10 cellular contexts compared by ENCODE assay signal in the genomic region with DNA sequence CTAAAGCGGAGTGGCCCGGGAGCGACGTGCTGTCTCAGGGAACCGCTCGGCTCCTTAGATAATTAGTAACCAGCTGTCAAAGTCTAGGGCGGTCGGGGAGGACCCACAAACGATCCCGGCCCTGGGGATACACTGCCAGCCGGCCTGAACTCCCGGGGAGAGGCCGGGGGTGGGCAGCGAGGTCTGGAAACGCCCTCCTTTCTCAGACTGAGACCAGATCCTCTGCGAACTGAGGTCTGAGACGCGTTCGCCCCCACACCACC. TPM values are rescaled to one million over a fixed set of nuclear protein-coding genes. Genes with fewer than 3 reads are reported as not detected.
A peak's percentile ranks its signal among the peaks of the same experiment; 100 is the strongest.
DNase-seq lines count a peak whose midpoint lies in the region; ATAC-seq and TF ChIP-seq lines count a peak whose summit lies in the region.
"Had no signal": no experiment of that assay in that cellular context is flagged by ENCODE, and none has a peak within 500 bp of the region (broad histone marks: within the 10 kb centered on the region; RNA-seq: fewer than 3 reads in every experiment).

No MANE protein-coding gene starts in this region.

- no peak for TF ChIP-seq EP300 in SK-N-SH (IDR thresholded peaks at IDR 0.05; ENCODE audit: borderline replicate concordance in 1 of 2, low read depth in 1 of 2, low read length in 1 of 2)

- intact Hi-C loops in spleen (cut with DNase I; ENCODE audit: low total_unique reads), result no loop called here

- no peaks in the 10 kb centered on the region for H3K9me2 ChIP-seq in SK-N-SH

- H2AFZ ChIP-seq in SK-N-SH (ENCODE audit: low read depth), result no peak overlapping the region

- H3K27ac ChIP-seq in SK-N-SH (ENCODE audit: low read depth in 2 of 2, low read length in 1 of 2) (no peak overlapping the region), Peyer's patch (peak overlapping the region in 3 of 4 donors; percentile 76 to 85 (median 80)), iPS-20b (ENCODE audit: low read length) (no peak overlapping the region), spleen (no peak overlapping the region)
- H3K27ac ChIP-seq: skin epidermis had no signal

- ATAC-seq in SK-N-SH treated with all-trans-retinoic acid at 6 μM for 48 hours, result no peak
- no peak for ATAC-seq in GM19035 (IDR thresholded peaks at IDR 0.05; ENCODE audit: unreplicated experiment)

- TF ChIP-seq POLR2A in Peyer's patch (IDR thresholded peaks at IDR 0.05) (peak; percentile 69 to 71), spleen (IDR thresholded peaks at IDR 0.05) (no peak)

- POLR2A ChIA-PET in SK-N-SH (lab: Yijun Ruan, JAX), result no interaction called here

- no peak overlapping the region for H3K9ac ChIP-seq in SK-N-SH
- no peak overlapping the region for H3K9ac ChIP-seq in iPS-20b (ENCODE audit: low read depth, low read length)

- H3K4me2 ChIP-seq in SK-N-SH, result no peak overlapping the region

- 55% methylated on average over 4 of the region's 19 CpGs for WGBS in SK-N-SH (ENCODE audit: low lambda C conversion rate)
- WGBS in spleen, 5 donors, result 1 to 2% (median 1%) methylated on average over 12 to 19 of the region's 19 CpGs

- H4K20me1 ChIP-seq in SK-N-SH (ENCODE audit: insufficient read depth), result no peaks in the 10 kb centered on the region

- no peaks in the 10 kb centered on the region for H3K79me2 ChIP-seq in SK-N-SH (ENCODE audit: insufficient read depth)

- H3K36me3 ChIP-seq in SK-N-SH (replicated peaks in 1 of 2; ENCODE audit: control insufficient read depth in 1 of 2, insufficient read depth in 2 of 2, low read length in 1 of 2), result no peaks in the 10 kb centered on the region
- no peaks in the 10 kb centered on the region for H3K36me3 ChIP-seq in Peyer's patch
- no peaks in the 10 kb centered on the region for H3K36me3 ChIP-seq in iPS-20b (ENCODE audit: insufficient read depth, low read depth, low read length)
- no peaks in the 10 kb centered on the region for H3K36me3 ChIP-seq in spleen

- CTCF ChIA-PET in SK-N-SH (lab: Yijun Ruan, JAX), result no interaction called here

- TF ChIP-seq CTCF in SK-N-SH (IDR thresholded peaks at IDR 0.05) (no peak), Peyer's patch (IDR thresholded peaks at IDR 0.05) (no peak), spleen (IDR thresholded peaks at IDR 0.05 in 8 of 11, conservative IDR thresholded peaks at IDR 0.05 in 3 of 11) (no peak)

- H3K9me3 ChIP-seq in SK-N-SH, result no peaks in the 10 kb centered on the region
- H3K9me3 ChIP-seq in Peyer's patch, result no peaks in the 10 kb centered on the region
- H3K9me3 ChIP-seq in iPS-20b (ENCODE audit: insufficient read depth, low read depth, low read length), result no peaks in the 10 kb centered on the region
- H3K9me3 ChIP-seq in spleen, result no peaks in the 10 kb centered on the region

- H3K4me1 ChIP-seq in SK-N-SH (ENCODE audit: control insufficient read depth in 1 of 2, insufficient read depth in 2 of 2, low read depth in 1 of 2, low read length in 1 of 2) (peaks cover 0 to 6% of the 10 kb centered on the region in 2 experiments; a peak in 1 of 4 replicates), Peyer's patch (peaks cover 0 to 39% (median 19%) of the 10 kb centered on the region in 4 donors), iPS-20b (ENCODE audit: insufficient read depth, low read length) (peaks cover 4% of the 10 kb centered on the region; the same call in 1 of the 2 replicates), spleen (peaks cover 33 to 54% (median 44%) of the 10 kb centered on the region in 6 donors)

- H3K4me3 ChIP-seq in SK-N-SH (ENCODE audit: low read depth in 2 of 2, low read length in 1 of 2) (no peak overlapping the region), Peyer's patch (peak overlapping the region; percentile 26 to 61 (median 50)), iPS-20b (ENCODE audit: low read length) (peak overlapping the region; percentile 67), spleen (peak overlapping the region in 6 of 8 donors; percentile 4 to 59 (median 32))

- DNase-seq in SK-N-SH (peak; percentile 36), Peyer's patch (peak in 2 of 3 donors; percentile 80 to 83), spleen (no peak), anterior cingulate cortex (lab: John Stamatoyannopoulos, UW) (no peak), cerebellar nuclear complex (lab: John Stamatoyannopoulos, UW) (no peak)
- DNase-seq: dermis blood vessel endothelial cell had no signal

- no peaks in the 10 kb centered on the region for H3F3A ChIP-seq in SK-N-SH (replicated peaks; ENCODE audit: insufficient read depth)

- no peak for TF ChIP-seq RAD21 in SK-N-SH (IDR thresholded peaks at IDR 0.05; ENCODE audit: low read length)

- peaks cover 63% of the 10 kb centered on the region for H3K27me3 ChIP-seq in SK-N-SH (ENCODE audit: insufficient read depth)
- H3K27me3 ChIP-seq in Peyer's patch, result peaks cover 0 to 42% of the 10 kb centered on the region in 2 donors
- peaks cover 100% of the 10 kb centered on the region for H3K27me3 ChIP-seq in iPS-20b (ENCODE audit: insufficient read depth, low read length)
- peaks cover 25 to 100% (median 93%) of the 10 kb centered on the region in 7 donors for H3K27me3 ChIP-seq in spleen (replicated peaks in 1 of 7)

TF ChIP-seq in SK-N-SH, 30 proteins besides CTCF, POLR2A, EP300 and RAD21 (continues in another document):
- TF ChIP-seq RXRA (IDR thresholded peaks at IDR 0.05; ENCODE audit: borderline replicate concordance, low read depth) (no peak), TCF12 (IDR thresholded peaks at IDR 0.05) (no peak), YY1 (IDR thresholded peaks at IDR 0.05; ENCODE audit: low read depth) (no peak), GABPA (IDR thresholded peaks at IDR 0.05; ENCODE audit: low read depth) (no peak), FOSL2 (IDR thresholded peaks at IDR 0.05; ENCODE audit: borderline replicate concordance, low read depth) (no peak), TAF1 (IDR thresholded peaks at IDR 0.05; ENCODE audit: borderline replicate concordance, low read depth, low read length) (no peak), CHD2 (IDR thresholded peaks at IDR 0.05; ENCODE audit: low read length, partially characterized antibody) (no peak), SMC3 (IDR thresholded peaks at IDR 0.05; ENCODE audit: low read depth, low read length) (no peak), TEAD4 (IDR thresholded peaks at IDR 0.05; ENCODE audit: borderline replicate concordance, insufficient read depth) (no peak)
- TF ChIP-seq, protein P1, sequence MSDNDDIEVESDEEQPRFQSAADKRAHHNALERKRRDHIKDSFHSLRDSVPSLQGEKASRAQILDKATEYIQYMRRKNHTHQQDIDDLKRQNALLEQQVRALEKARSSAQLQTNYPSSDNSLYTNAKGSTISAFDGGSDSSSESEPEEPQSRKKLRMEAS (IDR thresholded peaks at IDR 0.05; ENCODE audit: low read depth), result no peak
- TF ChIP-seq, protein P2, sequence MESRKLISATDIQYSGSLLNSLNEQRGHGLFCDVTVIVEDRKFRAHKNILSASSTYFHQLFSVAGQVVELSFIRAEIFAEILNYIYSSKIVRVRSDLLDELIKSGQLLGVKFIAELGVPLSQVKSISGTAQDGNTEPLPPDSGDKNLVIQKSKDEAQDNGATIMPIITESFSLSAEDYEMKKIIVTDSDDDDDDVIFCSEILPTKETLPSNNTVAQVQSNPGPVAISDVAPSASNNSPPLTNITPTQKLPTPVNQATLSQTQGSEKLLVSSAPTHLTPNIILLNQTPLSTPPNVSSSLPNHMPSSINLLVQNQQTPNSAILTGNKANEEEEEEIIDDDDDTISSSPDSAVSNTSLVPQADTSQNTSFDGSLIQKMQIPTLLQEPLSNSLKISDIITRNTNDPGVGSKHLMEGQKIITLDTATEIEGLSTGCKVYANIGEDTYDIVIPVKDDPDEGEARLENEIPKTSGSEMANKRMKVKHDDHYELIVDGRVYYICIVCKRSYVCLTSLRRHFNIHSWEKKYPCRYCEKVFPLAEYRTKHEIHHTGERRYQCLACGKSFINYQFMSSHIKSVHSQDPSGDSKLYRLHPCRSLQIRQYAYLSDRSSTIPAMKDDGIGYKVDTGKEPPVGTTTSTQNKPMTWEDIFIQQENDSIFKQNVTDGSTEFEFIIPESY (IDR thresholded peaks at IDR 0.05; ENCODE audit: borderline replicate concordance, low read depth), result no peak

TF ChIP-seq in SK-N-SH treated with all-trans-retinoic acid at 6 μM for 48 hours, 23 proteins besides CTCF, POLR2A, EP300 and RAD21:
- no peak for TF ChIP-seq CSDC2 (CRISPR knock-in tag; IDR thresholded peaks at IDR 0.05)
- TF ChIP-seq, protein P3, sequence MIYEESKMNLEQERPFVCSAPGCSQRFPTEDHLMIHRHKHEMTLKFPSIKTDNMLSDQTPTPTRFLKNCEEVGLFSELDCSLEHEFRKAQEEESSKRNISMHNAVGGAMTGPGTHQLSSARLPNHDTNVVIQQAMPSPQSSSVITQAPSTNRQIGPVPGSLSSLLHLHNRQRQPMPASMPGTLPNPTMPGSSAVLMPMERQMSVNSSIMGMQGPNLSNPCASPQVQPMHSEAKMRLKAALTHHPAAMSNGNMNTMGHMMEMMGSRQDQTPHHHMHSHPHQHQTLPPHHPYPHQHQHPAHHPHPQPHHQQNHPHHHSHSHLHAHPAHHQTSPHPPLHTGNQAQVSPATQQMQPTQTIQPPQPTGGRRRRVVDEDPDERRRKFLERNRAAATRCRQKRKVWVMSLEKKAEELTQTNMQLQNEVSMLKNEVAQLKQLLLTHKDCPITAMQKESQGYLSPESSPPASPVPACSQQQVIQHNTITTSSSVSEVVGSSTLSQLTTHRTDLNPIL (CRISPR knock-in tag; IDR thresholded peaks at IDR 0.05; ENCODE audit: low read depth), result no peak
- no peak for TF ChIP-seq ZC3H10 (CRISPR knock-in tag; IDR thresholded peaks at IDR 0.05)
- TF ChIP-seq ESRRG (CRISPR knock-in tag; IDR thresholded peaks at IDR 0.05), result no peak
- no peak for TF ChIP-seq ZFP30 (CRISPR knock-in tag; IDR thresholded peaks at IDR 0.05)
- no peak for TF ChIP-seq BACH2 (CRISPR knock-in tag; IDR thresholded peaks at IDR 0.05; ENCODE audit: borderline replicate concordance)
- no peak for TF ChIP-seq GLIS3 (CRISPR knock-in tag; IDR thresholded peaks at IDR 0.05)
- TF ChIP-seq ZNF8 (CRISPR knock-in tag; IDR thresholded peaks at IDR 0.05), result no peak
- no peak for TF ChIP-seq RARB (CRISPR knock-in tag; IDR thresholded peaks at IDR 0.05)
- no peak for TF ChIP-seq ZFP3 (CRISPR knock-in tag; IDR thresholded peaks at IDR 0.05)
- no peak for TF ChIP-seq ZNF565 (CRISPR knock-in tag; conservative IDR thresholded peaks at IDR 0.05; ENCODE audit: low read depth)
- no peak for TF ChIP-seq TCF4 (CRISPR knock-in tag; IDR thresholded peaks at IDR 0.05; ENCODE audit: borderline replicate concordance)
- TF ChIP-seq PPARA (CRISPR knock-in tag; IDR thresholded peaks at IDR 0.05; ENCODE audit: borderline replicate concordance), result no peak
- TF ChIP-seq ISL1 (CRISPR knock-in tag; IDR thresholded peaks at IDR 0.05), result no peak
- TF ChIP-seq SNAI2 (CRISPR knock-in tag; IDR thresholded peaks at IDR 0.05), result no peak

RNA-seq across cellular contexts. Expression of a gene that starts 1.3 kb away (rescaled TPM):
- polyA plus RNA-seq in SK-N-SH (2012; rRNA removed) (not detected in 2 replicates), spleen (under 1 TPM; 0.06 to 0.12 (median 0.07) TPM)
- polyA plus RNA-seq in SK-N-SH (2012; cell fraction: cytosol; rRNA removed), result not detected in 2 replicates
- not detected in 2 replicates for polyA plus RNA-seq in SK-N-SH (2012; cell fraction: nucleus; rRNA removed)
- total RNA-seq in Peyer's patch (10 to 100 TPM; 16.5 to 39.9 (median 32.2) TPM), spleen (not detected)

Comparison
In these comparisons a context has a peak if more than half of its experiments do, and no peak if none do; other contexts are left out.
1. DNase-seq: peak in SK-N-SH (single experiment) and Peyer's patch (2 of 3); none in spleen (single experiment), anterior cingulate cortex (0 of 58) and cerebellar nuclear complex (0 of 2).
2. H3K27ac ChIP-seq: peak in Peyer's patch (3 of 4); none in SK-N-SH (0 of 2), iPS-20b (single experiment) and spleen (0 of 8).
3. H3K4me3 ChIP-seq: peak in Peyer's patch (4 of 4), iPS-20b (single experiment) and spleen (6 of 8); none in SK-N-SH (0 of 2).
4. POLR2A ChIP-seq: peak in Peyer's patch (2 of 2); none in spleen (0 of 3).
5. RNA of a gene that starts 1.3 kb away (total RNA-seq): 16.5 to 39.9 TPM in Peyer's patch; not detected in spleen; every median in the first group is over 10 times any median in the second.